In genomic region chr15:85794598-85795319, GRCh38 we compare ENCODE assay signal across 8 cellular contexts. TPM values are rescaled to one million over a fixed set of nuclear protein-coding genes. Genes with fewer than 3 reads are reported as not detected.
A peak's percentile ranks its signal among the peaks of the same experiment; 100 is the strongest.
DNase-seq lines count a peak whose midpoint lies in the region; TF ChIP-seq lines count a peak whose summit lies in the region.

Gene KLHL25, minus strand, starts transcription at chr15:85794925. Its CDS starts 25,115 bp downstream, at chr15:85769810.

- H3K4me1 ChIP-seq in MM.1S (ENCODE audit: low read length) (0 out of 2 replicates have a peak, but pooled peaks cover 4% of the 10 kb centered on the region), neuron (ENCODE audit: insufficient read depth, low read length) (peaks cover 22% of the 10 kb centered on the region)

- in situ Hi-C loops in G401 (cut with HindIII; ENCODE audit: low sequenced_read_pairs), result no loop called here

- H3K27me3 ChIP-seq in MM.1S (replicated peaks; ENCODE audit: insufficient read depth, low read length) (0 out of 2 replicates have a peak, but pooled peaks cover 6% of the 10 kb centered on the region), neuron (ENCODE audit: insufficient read depth, low read length) (no peaks in the 10 kb centered on the region)

- H3K36me3 ChIP-seq in MM.1S (replicated peaks; ENCODE audit: insufficient read depth, low read length), result no peaks in the 10 kb centered on the region
- H3K36me3 ChIP-seq in neuron (ENCODE audit: insufficient read depth, low read length), result no peaks in the 10 kb centered on the region

- peak within 1 kb of the TSS; percentile 69 for H3K9ac ChIP-seq in MM.1S (ENCODE audit: low read length)

- H3K79me2 ChIP-seq in MM.1S (ENCODE audit: low read length), result peaks cover 13% of the 10 kb centered on the region; the same call in 1 of the 2 replicates

- peak within 1 kb of the TSS; percentile 23; the same call in 1 of the 2 replicates for H3K27ac ChIP-seq in MM.1S (ENCODE audit: low read length)

- H3K4me3 ChIP-seq in MM.1S (ENCODE audit: low read length) (peak within 1 kb of the TSS; percentile 69), neuron (ENCODE audit: low read length) (peak within 1 kb of the TSS; percentile 95)

- no peaks in the 10 kb centered on the region for H3K9me3 ChIP-seq in MM.1S (replicated peaks; ENCODE audit: insufficient read depth, low read length)
- no peaks in the 10 kb centered on the region for H3K9me3 ChIP-seq in neuron (ENCODE audit: low read length)

- peak within 1 kb of the TSS; percentile 96 for H3K4me2 ChIP-seq in MM.1S (ENCODE audit: low read depth, low read length)

- H3K9me2 ChIP-seq in MM.1S (replicated peaks; ENCODE audit: insufficient read depth, low read length), result no peaks in the 10 kb centered on the region

- H2AFZ ChIP-seq in MM.1S (ENCODE audit: low read length) (peak within 1 kb of the TSS; percentile 61), neuron (ENCODE audit: low read depth, low read length) (peak within 1 kb of the TSS; percentile 29)

- H3F3A ChIP-seq in MM.1S (ENCODE audit: insufficient read depth, low read length), result no peaks in the 10 kb centered on the region

- peak; percentile 96 for DNase-seq in G401 (ENCODE audit: low spot score)
- DNase-seq in HCEC 1CT, result peak; percentile 94
- DNase-seq in MM.1S, result peak; percentile 96
- DNase-seq in SHP77 treated with DMSO at 0.1 percent for 48 hours (lab: John Stamatoyannopoulos, UW), result peak; percentile 71
- peak; percentile 87 for DNase-seq in activated gamma-delta T cell treated with anti-CD3 and anti-CD28 coated beads, Interleukin-2, amount 50 U/mL, for 16 hours (ENCODE audit: low read depth)
- peak; percentile 87 for DNase-seq in foreskin melanocyte
- DNase-seq in stromal cell of bone marrow (ENCODE audit: low read depth), result peak; percentile 93

- no peaks in the 10 kb centered on the region for H4K20me1 ChIP-seq in MM.1S (ENCODE audit: insufficient read depth, low read length)

- TF ChIP-seq CTCF in MM.1S (IDR thresholded peaks at IDR 0.05; ENCODE audit: low read length), result no peak

RNA-seq across cellular contexts. Expression of gene KLHL25, which starts in this region (rescaled TPM):
- 11.2 and 15.6 TPM in 2 replicates for total RNA-seq in G401 (2014; rRNA removed; shearing (Covaris generic))

Comparison
In these comparisons a context has a peak if more than half of its experiments do, and no peak if none do; other contexts are left out.
1. Peak in every context shown above with its lines: DNase-seq, H3K4me3 ChIP-seq and H3K27ac ChIP-seq.